In the genomic region with DNA sequence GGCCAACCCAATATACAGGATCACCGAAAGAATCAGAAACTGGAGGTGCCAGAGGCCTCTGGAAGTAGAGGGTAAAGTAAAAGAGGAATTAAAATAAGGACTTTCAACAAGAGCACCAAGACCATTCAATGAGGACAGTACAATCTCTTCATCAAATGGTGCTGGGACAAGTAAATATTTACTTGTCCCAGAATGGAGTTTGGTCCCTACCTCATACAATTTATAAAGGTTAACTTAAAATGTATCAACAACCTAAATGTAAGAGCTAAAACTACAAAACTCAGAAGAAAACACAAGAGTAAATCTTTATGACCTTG, we compare ENCODE assay signal across 1 cellular context.
A peak's percentile ranks its signal among the peaks of the same experiment; 100 is the strongest.
TF ChIP-seq lines count a peak whose summit lies in the region.

No MANE protein-coding gene starts in this region.

TF ChIP-seq in HepG2, 621 proteins besides CTCF, POLR2A, EP300 and RAD21 (continued from another document and continues in another):
- TF ChIP-seq SCMH1 (CRISPR knock-in tag; IDR thresholded peaks at IDR 0.05; ENCODE audit: borderline replicate concordance) (no peak), ZNF382 (CRISPR knock-in tag; IDR thresholded peaks at IDR 0.05; ENCODE audit: borderline replicate concordance) (no peak), ZNF816 (CRISPR knock-in tag; IDR thresholded peaks at IDR 0.05; ENCODE audit: borderline replicate concordance) (no peak), TARDBP (CRISPR knock-in tag; IDR thresholded peaks at IDR 0.05) (peak; percentile 54; the same call in 1 of the 2 replicates), FOXP4 (CRISPR knock-in tag; IDR thresholded peaks at IDR 0.05) (0 out of 2 replicates have a peak, but pooled peaks have one; percentile 42), GABPB1 (CRISPR knock-in tag; IDR thresholded peaks at IDR 0.05) (no peak), ATF7 (IDR thresholded peaks at IDR 0.05) (no peak), ATF7 (CRISPR knock-in tag; IDR thresholded peaks at IDR 0.05) (no peak), EHMT2 (IDR thresholded peaks at IDR 0.05; ENCODE audit: borderline replicate concordance, low read depth, low read length) (no peak), ZNF136 (CRISPR knock-in tag; IDR thresholded peaks at IDR 0.05; ENCODE audit: low read depth) (no peak; the same call in 1 of the 2 replicates), BRD4 (CRISPR knock-in tag; IDR thresholded peaks at IDR 0.05) (no peak), FOXA1 (IDR thresholded peaks at IDR 0.05) (no peak), FOXA1 (CRISPR knock-in tag; IDR thresholded peaks at IDR 0.05) (peak; percentile 64), RXRB (CRISPR knock-in tag; IDR thresholded peaks at IDR 0.05; ENCODE audit: borderline replicate concordance) (peak; percentile 28; the same call in 1 of the 2 replicates), MXD4 (CRISPR knock-in tag; IDR thresholded peaks at IDR 0.05) (no peak), PHF5A (CRISPR knock-in tag; IDR thresholded peaks at IDR 0.05; ENCODE audit: low read depth, unreplicated experiment) (peak; percentile 56), HMG20A (CRISPR knock-in tag; IDR thresholded peaks at IDR 0.05; ENCODE audit: borderline replicate concordance) (no peak; the same call in 1 of the 2 replicates), SIX4 (CRISPR knock-in tag; IDR thresholded peaks at IDR 0.05) (no peak), ZNF850 (CRISPR knock-in tag; conservative IDR thresholded peaks at IDR 0.05) (no peak), NPAS2 (CRISPR knock-in tag; IDR thresholded peaks at IDR 0.05; ENCODE audit: borderline replicate concordance) (no peak), GLI4 (CRISPR knock-in tag; IDR thresholded peaks at IDR 0.05; ENCODE audit: borderline replicate concordance) (no peak), ZHX2 (IDR thresholded peaks at IDR 0.05; ENCODE audit: low read depth) (no peak), ZHX2 (CRISPR knock-in tag; IDR thresholded peaks at IDR 0.05; ENCODE audit: borderline replicate concordance) (no peak), ZNF607 (CRISPR knock-in tag; IDR thresholded peaks at IDR 0.05; ENCODE audit: borderline replicate concordance) (no peak), ZNF678 (CRISPR knock-in tag; IDR thresholded peaks at IDR 0.05) (no peak), ZNF639 (CRISPR knock-in tag; conservative IDR thresholded peaks at IDR 0.05) (no peak), SNRNP70 (IDR thresholded peaks at IDR 0.05; ENCODE audit: low read depth, low read length) (no peak), HOXA3 (CRISPR knock-in tag; IDR thresholded peaks at IDR 0.05) (no peak), ZC3H13 (CRISPR knock-in tag; IDR thresholded peaks at IDR 0.05) (no peak), ETV5 (CRISPR knock-in tag; IDR thresholded peaks at IDR 0.05; ENCODE audit: borderline replicate concordance) (no peak), ZBTB39 (CRISPR knock-in tag; IDR thresholded peaks at IDR 0.05) (no peak), ZNF563 (CRISPR knock-in tag; IDR thresholded peaks at IDR 0.05) (no peak), IRX3 (CRISPR knock-in tag; IDR thresholded peaks at IDR 0.05; ENCODE audit: borderline replicate concordance, low read depth) (no peak), ZNF773 (CRISPR knock-in tag; IDR thresholded peaks at IDR 0.05; ENCODE audit: borderline replicate concordance) (no peak), ZFP37 (CRISPR knock-in tag; IDR thresholded peaks at IDR 0.05; ENCODE audit: borderline replicate concordance) (no peak), SAP130 (CRISPR knock-in tag; IDR thresholded peaks at IDR 0.05; ENCODE audit: low read depth) (peak; percentile 58)
- TF ChIP-seq, protein P1, sequence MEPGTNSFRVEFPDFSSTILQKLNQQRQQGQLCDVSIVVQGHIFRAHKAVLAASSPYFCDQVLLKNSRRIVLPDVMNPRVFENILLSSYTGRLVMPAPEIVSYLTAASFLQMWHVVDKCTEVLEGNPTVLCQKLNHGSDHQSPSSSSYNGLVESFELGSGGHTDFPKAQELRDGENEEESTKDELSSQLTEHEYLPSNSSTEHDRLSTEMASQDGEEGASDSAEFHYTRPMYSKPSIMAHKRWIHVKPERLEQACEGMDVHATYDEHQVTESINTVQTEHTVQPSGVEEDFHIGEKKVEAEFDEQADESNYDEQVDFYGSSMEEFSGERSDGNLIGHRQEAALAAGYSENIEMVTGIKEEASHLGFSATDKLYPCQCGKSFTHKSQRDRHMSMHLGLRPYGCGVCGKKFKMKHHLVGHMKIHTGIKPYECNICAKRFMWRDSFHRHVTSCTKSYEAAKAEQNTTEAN (CRISPR knock-in tag; conservative IDR thresholded peaks at IDR 0.05): no peak
- TF ChIP-seq, protein P2, sequence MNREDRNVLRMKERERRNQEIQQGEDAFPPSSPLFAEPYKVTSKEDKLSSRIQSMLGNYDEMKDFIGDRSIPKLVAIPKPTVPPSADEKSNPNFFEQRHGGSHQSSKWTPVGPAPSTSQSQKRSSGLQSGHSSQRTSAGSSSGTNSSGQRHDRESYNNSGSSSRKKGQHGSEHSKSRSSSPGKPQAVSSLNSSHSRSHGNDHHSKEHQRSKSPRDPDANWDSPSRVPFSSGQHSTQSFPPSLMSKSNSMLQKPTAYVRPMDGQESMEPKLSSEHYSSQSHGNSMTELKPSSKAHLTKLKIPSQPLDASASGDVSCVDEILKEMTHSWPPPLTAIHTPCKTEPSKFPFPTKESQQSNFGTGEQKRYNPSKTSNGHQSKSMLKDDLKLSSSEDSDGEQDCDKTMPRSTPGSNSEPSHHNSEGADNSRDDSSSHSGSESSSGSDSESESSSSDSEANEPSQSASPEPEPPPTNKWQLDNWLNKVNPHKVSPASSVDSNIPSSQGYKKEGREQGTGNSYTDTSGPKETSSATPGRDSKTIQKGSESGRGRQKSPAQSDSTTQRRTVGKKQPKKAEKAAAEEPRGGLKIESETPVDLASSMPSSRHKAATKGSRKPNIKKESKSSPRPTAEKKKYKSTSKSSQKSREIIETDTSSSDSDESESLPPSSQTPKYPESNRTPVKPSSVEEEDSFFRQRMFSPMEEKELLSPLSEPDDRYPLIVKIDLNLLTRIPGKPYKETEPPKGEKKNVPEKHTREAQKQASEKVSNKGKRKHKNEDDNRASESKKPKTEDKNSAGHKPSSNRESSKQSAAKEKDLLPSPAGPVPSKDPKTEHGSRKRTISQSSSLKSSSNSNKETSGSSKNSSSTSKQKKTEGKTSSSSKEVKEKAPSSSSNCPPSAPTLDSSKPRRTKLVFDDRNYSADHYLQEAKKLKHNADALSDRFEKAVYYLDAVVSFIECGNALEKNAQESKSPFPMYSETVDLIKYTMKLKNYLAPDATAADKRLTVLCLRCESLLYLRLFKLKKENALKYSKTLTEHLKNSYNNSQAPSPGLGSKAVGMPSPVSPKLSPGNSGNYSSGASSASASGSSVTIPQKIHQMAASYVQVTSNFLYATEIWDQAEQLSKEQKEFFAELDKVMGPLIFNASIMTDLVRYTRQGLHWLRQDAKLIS (CRISPR knock-in tag; IDR thresholded peaks at IDR 0.05): no peak
- TF ChIP-seq, protein P3, sequence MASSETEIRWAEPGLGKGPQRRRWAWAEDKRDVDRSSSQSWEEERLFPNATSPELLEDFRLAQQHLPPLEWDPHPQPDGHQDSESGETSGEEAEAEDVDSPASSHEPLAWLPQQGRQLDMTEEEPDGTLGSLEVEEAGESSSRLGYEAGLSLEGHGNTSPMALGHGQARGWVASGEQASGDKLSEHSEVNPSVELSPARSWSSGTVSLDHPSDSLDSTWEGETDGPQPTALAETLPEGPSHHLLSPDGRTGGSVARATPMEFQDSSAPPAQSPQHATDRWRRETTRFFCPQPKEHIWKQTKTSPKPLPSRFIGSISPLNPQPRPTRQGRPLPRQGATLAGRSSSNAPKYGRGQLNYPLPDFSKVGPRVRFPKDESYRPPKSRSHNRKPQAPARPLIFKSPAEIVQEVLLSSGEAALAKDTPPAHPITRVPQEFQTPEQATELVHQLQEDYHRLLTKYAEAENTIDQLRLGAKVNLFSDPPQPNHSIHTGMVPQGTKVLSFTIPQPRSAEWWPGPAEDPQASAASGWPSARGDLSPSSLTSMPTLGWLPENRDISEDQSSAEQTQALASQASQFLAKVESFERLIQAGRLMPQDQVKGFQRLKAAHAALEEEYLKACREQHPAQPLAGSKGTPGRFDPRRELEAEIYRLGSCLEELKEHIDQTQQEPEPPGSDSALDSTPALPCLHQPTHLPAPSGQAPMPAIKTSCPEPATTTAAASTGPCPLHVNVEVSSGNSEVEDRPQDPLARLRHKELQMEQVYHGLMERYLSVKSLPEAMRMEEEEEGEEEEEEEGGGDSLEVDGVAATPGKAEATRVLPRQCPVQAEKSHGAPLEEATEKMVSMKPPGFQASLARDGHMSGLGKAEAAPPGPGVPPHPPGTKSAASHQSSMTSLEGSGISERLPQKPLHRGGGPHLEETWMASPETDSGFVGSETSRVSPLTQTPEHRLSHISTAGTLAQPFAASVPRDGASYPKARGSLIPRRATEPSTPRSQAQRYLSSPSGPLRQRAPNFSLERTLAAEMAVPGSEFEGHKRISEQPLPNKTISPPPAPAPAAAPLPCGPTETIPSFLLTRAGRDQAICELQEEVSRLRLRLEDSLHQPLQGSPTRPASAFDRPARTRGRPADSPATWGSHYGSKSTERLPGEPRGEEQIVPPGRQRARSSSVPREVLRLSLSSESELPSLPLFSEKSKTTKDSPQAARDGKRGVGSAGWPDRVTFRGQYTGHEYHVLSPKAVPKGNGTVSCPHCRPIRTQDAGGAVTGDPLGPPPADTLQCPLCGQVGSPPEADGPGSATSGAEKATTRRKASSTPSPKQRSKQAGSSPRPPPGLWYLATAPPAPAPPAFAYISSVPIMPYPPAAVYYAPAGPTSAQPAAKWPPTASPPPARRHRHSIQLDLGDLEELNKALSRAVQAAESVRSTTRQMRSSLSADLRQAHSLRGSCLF (CRISPR knock-in tag; IDR thresholded peaks at IDR 0.05; ENCODE audit: borderline replicate concordance): no peak
